ENCODE assay signal across 7 cellular contexts in genomic region chr3:195259564-195260285, GRCh38. TPM values are rescaled to one million over a fixed set of nuclear protein-coding genes. Genes with fewer than 3 reads are reported as not detected.
DNase-seq lines count a peak whose midpoint lies in the region; ATAC-seq and TF ChIP-seq lines count a peak whose summit lies in the region.

No MANE protein-coding gene starts in this region.

- H3K79me2 ChIP-seq in hepatocyte, result peaks cover 56% of the 10 kb centered on the region

- H3K4me1 ChIP-seq in hepatocyte (ENCODE audit: insufficient read depth), result peaks cover 21% of the 10 kb centered on the region

- H4K20me1 ChIP-seq in hepatocyte (ENCODE audit: insufficient read depth, poor library complexity, severe bottlenecking), result no peaks in the 10 kb centered on the region

- H3K9me2 ChIP-seq in hepatocyte (replicated peaks; ENCODE audit: insufficient read depth), result no peaks in the 10 kb centered on the region

- peak overlapping the region; percentile 96 for H3K4me2 ChIP-seq in hepatocyte

- H3K36me3 ChIP-seq in hepatocyte (replicated peaks; ENCODE audit: insufficient read depth, low read depth), result no peaks in the 10 kb centered on the region

- DNase-seq in NCI-H146 treated with DMSO at 0.1 percent for 48 hours (lab: John Stamatoyannopoulos, UW; ENCODE audit: unreplicated experiment), result peak; percentile 85
- DNase-seq in T-helper 2 cell, result peak; percentile 79 to 97 (median 86)
- DNase-seq in anterior cingulate cortex (lab: John Stamatoyannopoulos, UW), result peak in 52 of 58 donors; percentile 26 to 86 (median 65)
- peak; percentile 97 for DNase-seq in hepatocyte (ENCODE audit: low spot score)
- no peak for DNase-seq in retinal pigment epithelial cell (ENCODE audit: low read depth)

- H3K27ac ChIP-seq in hepatocyte, result peak overlapping the region; percentile 98

- no peaks in the 10 kb centered on the region for H3K9me3 ChIP-seq in hepatocyte (ENCODE audit: low read depth)

- H3K27me3 ChIP-seq in hepatocyte, result no peaks in the 10 kb centered on the region

- peak; percentile 38 for TF ChIP-seq CTCF in hepatocyte (IDR thresholded peaks at IDR 0.05; ENCODE audit: poor library complexity)
- peak; percentile 26 for TF ChIP-seq CTCF in retinal pigment epithelial cell (conservative IDR thresholded peaks at IDR 0.05; ENCODE audit: low read depth, low read length)

- peak overlapping the region; percentile 4 for H3K4me3 ChIP-seq in hepatocyte
- H3K4me3 ChIP-seq in retinal pigment epithelial cell (ENCODE audit: low read length), result peak overlapping the region; percentile 67

- ATAC-seq in GM18498 (IDR thresholded peaks at IDR 0.05; ENCODE audit: unreplicated experiment) (peak; percentile 79), HG02852 (IDR thresholded peaks at IDR 0.05; ENCODE audit: unreplicated experiment) (peak; percentile 83)

- WGBS in hepatocyte (ENCODE audit: low lambda C conversion rate, missing lambda C conversion rate), result 4% methylated on average over 51 of the region's 79 CpGs

- peak overlapping the region; percentile 65 for H2AFZ ChIP-seq in hepatocyte

RNA-seq across cellular contexts. Expression of gene XXYLT1, which starts 11.2 kb away (rescaled TPM):
- total RNA-seq in hepatocyte, result 22.3 and 25.6 TPM in 2 replicates
- 15.8 and 20.9 TPM in 2 replicates for polyA plus RNA-seq in hepatocyte
